In genomic region chr18:62080172-62080571, GRCh38 we compare ENCODE assay signal across 24 cellular contexts.
DNase-seq lines count a peak whose midpoint lies in the region; ATAC-seq and TF ChIP-seq lines count a peak whose summit lies in the region.
"Had no signal": no experiment of that assay in that cellular context is flagged by ENCODE, and none has a peak within 500 bp of the region (broad histone marks: within the 10 kb centered on the region; RNA-seq: fewer than 3 reads in every experiment).

No MANE protein-coding gene starts in this region.

- no peak overlapping the region for H3K4me3 Mint-ChIP-seq in stimulated activated effector memory CD8-positive, alpha-beta T cell treated with anti-CD3 and anti-CD28 coated beads, Interleukin-12 subunit alpha, Interleukin-12 subunit beta, amount 100 ng/mL, for 72 hours

- intact Hi-C loops in PC-3 (cut with micrococcal nuclease), result no loop called here

- H3K4me1 ChIP-seq in adipocyte (ENCODE audit: control insufficient read depth, insufficient read depth, low read length) (peaks cover 3% of the 10 kb centered on the region), PC-3 (ENCODE audit: insufficient read depth, low read length) (peaks cover 5% of the 10 kb centered on the region; the same call in 1 of the 2 replicates)
- H3K4me1 ChIP-seq: HAP-1 had no signal

- BruUV-seq in PC-3 (replicated peaks; lab: Mats Ljungman, UMichigan), result no TSS peak

- H4K20me1 ChIP-seq in PC-3 (ENCODE audit: low read length), result no peaks in the 10 kb centered on the region

- H3K4me1 Mint-ChIP-seq in stimulated activated effector memory CD8-positive, alpha-beta T cell treated with anti-CD3 and anti-CD28 coated beads, Interleukin-12 subunit alpha, Interleukin-12 subunit beta, amount 100 ng/mL, for 72 hours, result peaks cover 7% of the 10 kb centered on the region

- H3K79me2 ChIP-seq in PC-3 (ENCODE audit: low read length), result no peaks in the 10 kb centered on the region

- POLR2A ChIA-PET in PC-3 (lab: Charles Lee; ENCODE audit: unreplicated experiment), result no interaction called here

- CTCF ChIA-PET in PC-3 (lab: Charles Lee), result no interaction called here

- no peak overlapping the region for H3K27ac ChIP-seq in PC-3 (ENCODE audit: low read length)
- H3K27ac ChIP-seq: 22Rv1, C4-2B, GM23248 had no signal

- no peaks in the 10 kb centered on the region for H3F3A ChIP-seq in PC-3 (ENCODE audit: low read length, unreplicated experiment)

- peak; percentile 84 for ATAC-seq in left lobe of liver
- ATAC-seq in stimulated activated effector memory CD8-positive, alpha-beta T cell treated with anti-CD3 and anti-CD28 coated beads, Interleukin-12 subunit alpha, Interleukin-12 subunit beta, amount 100 ng/mL, for 72 hours, result no peak
- ATAC-seq in PC-3, result no peak
- no peak for ATAC-seq in GM19324 (IDR thresholded peaks at IDR 0.05; ENCODE audit: low FRiP score, unreplicated experiment)
- ATAC-seq: K562, SK-N-SH treated with all-trans-retinoic acid at 6 μM for 48 hours had no signal

- H3K27me3 ChIP-seq in adipocyte (replicated peaks; ENCODE audit: control insufficient read depth, insufficient read depth, low read length) (no peaks in the 10 kb centered on the region), PC-3 (ENCODE audit: low read length) (no peaks in the 10 kb centered on the region)

- no peaks in the 10 kb centered on the region for H3K36me3 Mint-ChIP-seq in stimulated activated effector memory CD8-positive, alpha-beta T cell treated with anti-CD3 and anti-CD28 coated beads, Interleukin-12 subunit alpha, Interleukin-12 subunit beta, amount 100 ng/mL, for 72 hours

- H2AFZ ChIP-seq in PC-3 (ENCODE audit: low read length), result no peak overlapping the region
- H2AFZ ChIP-seq: GM23248 had no signal

- H3K36me3 ChIP-seq in adipocyte (ENCODE audit: control insufficient read depth, insufficient read depth, low read length, severe bottlenecking) (no peaks in the 10 kb centered on the region), PC-3 (ENCODE audit: low read depth, low read length) (0 out of 2 replicates have a peak, but pooled peaks cover 3% of the 10 kb centered on the region)
- H3K36me3 ChIP-seq: HAP-1 had no signal

- DNase-seq in DMS53 (lab: John Stamatoyannopoulos, UW) (peak; percentile 27), DMS53 treated with DMSO at 0.1 percent for 48 hours (lab: John Stamatoyannopoulos, UW; ENCODE audit: unreplicated experiment) (no peak), adipocyte (ENCODE audit: low read depth) (peak; percentile 2), left lobe of liver (ENCODE audit: low spot score) (no peak), PC-3 (no peak), anterior cingulate cortex (lab: John Stamatoyannopoulos, UW) (no peak)
- DNase-seq in stimulated activated effector memory CD8-positive, alpha-beta T cell treated with anti-CD3 and anti-CD28 coated beads, Interleukin-12 subunit alpha, Interleukin-12 subunit beta, amount 100 ng/mL, for 72 hours (ENCODE audit: low spot score in 2 of 2), result no peak
- DNase-seq: AML-193, GDM1, GM23248, NCI-H1105, NCI-H1694, NCI-H2081 treated with DMSO at 0.1 percent for 48 hours, NCI-H510A, NCI-H774, OCI-M1, RPMI8226, SIG-M5 had no signal

- H3K9me3 Mint-ChIP-seq in stimulated activated effector memory CD8-positive, alpha-beta T cell treated with anti-CD3 and anti-CD28 coated beads, Interleukin-12 subunit alpha, Interleukin-12 subunit beta, amount 100 ng/mL, for 72 hours, result no peaks in the 10 kb centered on the region

- H3K9me2 ChIP-seq in PC-3 (replicated peaks; ENCODE audit: low read length), result no peaks in the 10 kb centered on the region

- H3K9ac ChIP-seq in adipocyte (ENCODE audit: low read length) (no peak overlapping the region), PC-3 (ENCODE audit: low read length) (no peak overlapping the region)
- H3K9ac ChIP-seq: GM23248 had no signal

- no peaks in the 10 kb centered on the region for H3K9me3 ChIP-seq in adipocyte (ENCODE audit: control insufficient read depth, low read length)
- H3K9me3 ChIP-seq in PC-3 (ENCODE audit: low read length), result no peaks in the 10 kb centered on the region
- H3K9me3 ChIP-seq: HAP-1 had no signal

- peak overlapping the region; percentile 55 for H3K27ac Mint-ChIP-seq in stimulated activated effector memory CD8-positive, alpha-beta T cell treated with anti-CD3 and anti-CD28 coated beads, Interleukin-12 subunit alpha, Interleukin-12 subunit beta, amount 100 ng/mL, for 72 hours

- H3K4me3 ChIP-seq in adipocyte (ENCODE audit: low read length) (no peak overlapping the region), PC-3 (ENCODE audit: low read length) (no peak overlapping the region)
- H3K4me3 ChIP-seq: GM23248, HAP-1, K562 had no signal

- H3K4me2 ChIP-seq in PC-3 (ENCODE audit: low read length), result no peak overlapping the region

- no peak for TF ChIP-seq CTCF in PC-3 (conservative IDR thresholded peaks at IDR 0.05; ENCODE audit: low read depth, low read length)

Comparison
In these comparisons a context has a peak if more than half of its experiments do, and no peak if none do; other contexts are left out.
1. DNase-seq: peak in DMS53 (single experiment) and adipocyte (single experiment); none in DMS53 treated with DMSO at 0.1 percent for 48 hours (single experiment), left lobe of liver (single experiment), stimulated activated effector memory CD8-positive, alpha-beta T cell treated with anti-CD3 and anti-CD28 coated beads, Interleukin-12 subunit alpha, Interleukin-12 subunit beta, amount 100 ng/mL, for 72 hours (0 of 2), PC-3 (single experiment) and anterior cingulate cortex (0 of 58).